9 cellular contexts compared by ENCODE assay signal in the genomic region with DNA sequence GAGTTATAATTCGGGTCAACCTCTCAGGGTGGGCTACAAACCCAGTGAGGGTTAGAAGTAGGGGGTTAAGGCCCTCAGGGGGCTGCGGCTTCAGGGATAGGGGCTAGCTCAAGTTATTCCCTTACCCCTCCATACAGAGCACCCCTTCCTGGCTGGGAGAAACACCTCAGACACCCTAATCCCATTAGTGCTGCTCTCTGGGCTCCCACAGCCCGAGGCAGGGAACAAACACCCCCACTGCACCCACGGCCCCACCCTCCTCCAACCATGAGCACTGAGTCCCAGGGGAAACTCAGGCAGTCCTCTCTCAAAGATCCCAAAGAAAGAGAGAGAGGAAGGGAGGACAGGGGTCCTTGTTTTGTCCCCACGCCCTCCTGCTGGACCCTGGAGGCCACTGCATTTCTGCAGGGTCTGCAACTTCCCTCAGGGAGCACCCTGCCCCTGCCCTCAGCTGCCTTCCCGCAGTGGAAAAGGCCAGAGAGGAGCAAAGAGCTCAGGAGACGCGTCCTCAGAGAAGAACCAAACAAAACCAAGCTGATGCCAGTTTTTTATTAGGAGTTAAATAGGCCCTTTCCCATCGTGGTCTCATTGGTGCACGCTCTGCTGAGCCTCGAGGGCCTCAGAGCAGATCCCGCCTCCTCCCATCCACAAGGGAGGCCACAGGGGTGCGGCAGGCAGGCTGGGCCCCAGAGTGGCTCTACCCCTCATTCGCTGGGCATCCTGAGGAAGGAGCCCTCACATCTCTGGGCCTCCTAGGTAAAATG. TPM values are rescaled to one million over a fixed set of nuclear protein-coding genes. Genes with fewer than 3 reads are reported as not detected.
DNase-seq lines count a peak whose midpoint lies in the region; ATAC-seq and TF ChIP-seq lines count a peak whose summit lies in the region.
"Had no signal": no experiment of that assay in that cellular context is flagged by ENCODE, and none has a peak within 500 bp of the region (broad histone marks: within the 10 kb centered on the region; RNA-seq: fewer than 3 reads in every experiment).

No MANE protein-coding gene starts in this region.

- ATAC-seq in T-helper 17 cell (no peak), thoracic aorta (ENCODE audit: insufficient number of reproducible peaks, low FRiP score, low read depth) (no peak), HG02973 (IDR thresholded peaks at IDR 0.05; ENCODE audit: unreplicated experiment) (no peak)

- H3K27me3 ChIP-seq in thoracic aorta (replicated peaks; ENCODE audit: insufficient read depth) (no peaks in the 10 kb centered on the region), SJCRH30 (no peaks in the 10 kb centered on the region)

- no peak for DNase-seq in activated CD4-positive, alpha-beta T cell treated with anti-CD3 and anti-CD28 coated beads, Interleukin-2, amount 10 ng/mL, durations not matched to agents 24 days and 14 days
- DNase-seq in activated CD4-positive, alpha-beta T cell treated with anti-CD3 and anti-CD28 coated beads, Interleukin-2, amount 50 U/mL, for 1 hour, result no peak
- DNase-seq in T-helper 17 cell (no peak), iPS-NIHi7 (ENCODE audit: extremely low spot score) (peak; percentile 21), thoracic aorta (ENCODE audit: low spot score) (no peak), SJCRH30 (no peak), hepatic stellate cell (ENCODE audit: low spot score) (no peak)
- DNase-seq: KG1 had no signal

- no peak for TF ChIP-seq CTCF in thoracic aorta (IDR thresholded peaks at IDR 0.05)

- H3K9me3 ChIP-seq in T-helper 17 cell (ENCODE audit: control insufficient read depth, low read length, poor library complexity, severe bottlenecking) (no peaks in the 10 kb centered on the region), thoracic aorta (no peaks in the 10 kb centered on the region), SJCRH30 (replicated peaks) (no peaks in the 10 kb centered on the region)

- H3K4me1 ChIP-seq in thoracic aorta (ENCODE audit: control insufficient read depth in 1 of 2, low read depth in 2 of 2), result peaks cover 65 to 85% of the 10 kb centered on the region in 2 donors
- peaks cover 14% of the 10 kb centered on the region for H3K4me1 ChIP-seq in SJCRH30

- intact Hi-C loops in activated CD4-positive, alpha-beta T cell treated with anti-CD3 and anti-CD28 coated beads, Interleukin-2, amount 10 ng/mL, durations not matched to agents 24 days and 14 days (cut with micrococcal nuclease), result no loop called here

- peak overlapping the region; percentile 72 for H3K27ac Mint-ChIP-seq in activated CD4-positive, alpha-beta T cell treated with anti-CD3 and anti-CD28 coated beads, Interleukin-2, amount 10 ng/mL, durations not matched to agents 24 days and 14 days
- H3K27ac Mint-ChIP-seq in T-helper 17 cell, result peak overlapping the region; percentile 96

- H3K4me3 Mint-ChIP-seq in activated CD4-positive, alpha-beta T cell treated with anti-CD3 and anti-CD28 coated beads, Interleukin-2, amount 10 ng/mL, durations not matched to agents 24 days and 14 days, result peak overlapping the region; percentile 54
- peak overlapping the region; percentile 98 for H3K4me3 Mint-ChIP-seq in T-helper 17 cell

- H3K27ac ChIP-seq in thoracic aorta (peak overlapping the region; percentile 80 to 96), SJCRH30 (no peak overlapping the region)

- no peaks in the 10 kb centered on the region for H3K9me3 Mint-ChIP-seq in activated CD4-positive, alpha-beta T cell treated with anti-CD3 and anti-CD28 coated beads, Interleukin-2, amount 10 ng/mL, durations not matched to agents 24 days and 14 days

- H3K36me3 ChIP-seq in thoracic aorta, result no peaks in the 10 kb centered on the region
- no peaks in the 10 kb centered on the region for H3K36me3 ChIP-seq in SJCRH30

- peak overlapping the region; percentile 85 for H3K4me3 ChIP-seq in thoracic aorta
- no peak overlapping the region for H3K4me3 ChIP-seq in SJCRH30

- H3K4me1 Mint-ChIP-seq in activated CD4-positive, alpha-beta T cell treated with anti-CD3 and anti-CD28 coated beads, Interleukin-2, amount 10 ng/mL, durations not matched to agents 24 days and 14 days, result peaks cover 63% of the 10 kb centered on the region
- peaks cover 45% of the 10 kb centered on the region for H3K4me1 Mint-ChIP-seq in T-helper 17 cell

- peaks cover 24% of the 10 kb centered on the region for H3K36me3 Mint-ChIP-seq in activated CD4-positive, alpha-beta T cell treated with anti-CD3 and anti-CD28 coated beads, Interleukin-2, amount 10 ng/mL, durations not matched to agents 24 days and 14 days (ENCODE audit: low read depth)
- H3K36me3 Mint-ChIP-seq in T-helper 17 cell (ENCODE audit: low read depth), result peaks cover 12% of the 10 kb centered on the region

- no peaks in the 10 kb centered on the region for H3K27me3 Mint-ChIP-seq in activated CD4-positive, alpha-beta T cell treated with anti-CD3 and anti-CD28 coated beads, Interleukin-2, amount 10 ng/mL, durations not matched to agents 24 days and 14 days
- H3K27me3 Mint-ChIP-seq in T-helper 17 cell, result no peaks in the 10 kb centered on the region

RNA-seq across cellular contexts. Expression of a gene that starts 1.4 kb away (rescaled TPM):
- total RNA-seq in activated CD4-positive, alpha-beta T cell treated with anti-CD3 and anti-CD28 coated beads, Interleukin-2, amount 10 ng/mL, durations not matched to agents 24 days and 14 days, result 132 and 134 TPM in 2 replicates
- total RNA-seq in T-helper 17 cell, result 1,000 to 10,000 TPM in 1 of 2 donors, 100 to 1,000 TPM in 1; 935 to 1,018 TPM
- total RNA-seq in thoracic aorta, result 1,000 to 10,000 TPM in 1 of 2 donors, 100 to 1,000 TPM in 1; 514 to 1,429 TPM
- total RNA-seq in SJCRH30 (2014; rRNA removed; shearing (Covaris generic)), result 1.0 and 2.1 TPM in 2 replicates

RNA-seq across cellular contexts. Expression of a gene that starts 2.1 kb away (rescaled TPM):
- total RNA-seq in activated CD4-positive, alpha-beta T cell treated with anti-CD3 and anti-CD28 coated beads, Interleukin-2, amount 10 ng/mL, durations not matched to agents 24 days and 14 days, result not detected in 2 replicates
- total RNA-seq in T-helper 17 cell, result not detected
- total RNA-seq in thoracic aorta, result 10 to 100 TPM in 1 of 2 donors, 1 to 10 TPM in 1; 3.1 to 25.0 TPM
- 0.38 and 1.0 TPM in 2 replicates for total RNA-seq in SJCRH30 (2014; rRNA removed; shearing (Covaris generic))

RNA-seq across cellular contexts. Expression of a gene that starts 6.2 kb away (rescaled TPM):
- 2.3 and 2.6 TPM in 2 replicates for total RNA-seq in activated CD4-positive, alpha-beta T cell treated with anti-CD3 and anti-CD28 coated beads, Interleukin-2, amount 10 ng/mL, durations not matched to agents 24 days and 14 days
- total RNA-seq in T-helper 17 cell (1 to 10 TPM in 1 of 2 donors, not detected in 1; 1.1 TPM), thoracic aorta (not detected)
- not detected in 2 replicates for total RNA-seq in SJCRH30 (2014; rRNA removed; shearing (Covaris generic))

RNA-seq across cellular contexts. Expression of a gene that starts 11.2 kb away (rescaled TPM):
- total RNA-seq in activated CD4-positive, alpha-beta T cell treated with anti-CD3 and anti-CD28 coated beads, Interleukin-2, amount 10 ng/mL, durations not matched to agents 24 days and 14 days, result 166 and 174 TPM in 2 replicates
- total RNA-seq in T-helper 17 cell (100 to 1,000 TPM; 303 to 331 TPM), thoracic aorta (100 to 1,000 TPM; 367 to 608 TPM)
- 38.8 and 48.3 TPM in 2 replicates for total RNA-seq in SJCRH30 (2014; rRNA removed; shearing (Covaris generic))

RNA-seq across cellular contexts. Expression of a gene that starts 18.7 kb away (rescaled TPM):
- 0.40 and 1.2 TPM in 2 replicates for total RNA-seq in activated CD4-positive, alpha-beta T cell treated with anti-CD3 and anti-CD28 coated beads, Interleukin-2, amount 10 ng/mL, durations not matched to agents 24 days and 14 days
- total RNA-seq in T-helper 17 cell, result under 1 TPM in 1 of 2 donors, not detected in 1; 0.52 TPM
- total RNA-seq in thoracic aorta, result 1 to 10 TPM; 1.1 to 2.9 TPM
- 3.2 and 5.5 TPM in 2 replicates for total RNA-seq in SJCRH30 (2014; rRNA removed; shearing (Covaris generic))

Comparison
In these comparisons a context has a peak if more than half of its experiments do, and no peak if none do; other contexts are left out.
1. RNA of a gene that starts 1.4 kb away (total RNA-seq): 514 to 1,429 TPM in thoracic aorta, 935 to 1,018 TPM in T-helper 17 cell and 132 to 134 TPM in activated CD4-positive, alpha-beta T cell treated with anti-CD3 and anti-CD28 coated beads, Interleukin-2, amount 10 ng/mL, durations not matched to agents 24 days and 14 days; 1.0 to 2.1 TPM in SJCRH30; every median in the first group is over 10 times any median in the second.